In genomic region chr13:51394724-51395123, GRCh38 we compare ENCODE assay signal across 31 cellular contexts. TPM values are rescaled to one million over a fixed set of nuclear protein-coding genes. Genes with fewer than 3 reads are reported as not detected.
A peak's percentile ranks its signal among the peaks of the same experiment; 100 is the strongest.
DNase-seq lines count a peak whose midpoint lies in the region; FAIRE-seq and TF ChIP-seq lines count a peak whose summit lies in the region.
"Had no signal": no experiment of that assay in that cellular context is flagged by ENCODE, and none has a peak within 500 bp of the region (broad histone marks: within the 10 kb centered on the region; RNA-seq: fewer than 3 reads in every experiment).

No MANE protein-coding gene starts in this region.

- TF ChIP-seq RAD21 in SK-N-SH (IDR thresholded peaks at IDR 0.05; ENCODE audit: low read length), result no peak

- no peak overlapping the region for H3K4me3 Mint-ChIP-seq in activated naive CD8-positive, alpha-beta T cell
- no peak overlapping the region for H3K4me3 Mint-ChIP-seq in activated naive CD8-positive, alpha-beta T cell treated with anti-CD3 and anti-CD28 coated beads for 36 hours
- H3K4me3 Mint-ChIP-seq: CD14-positive monocyte; CD4-positive, CD25-positive, alpha-beta regulatory T cell; CD8-positive, alpha-beta T cell had no signal

- peak in 1 of 2 experiments; percentile 40; a peak in 2 of 4 replicates for TF ChIP-seq EP300 in SK-N-SH (IDR thresholded peaks at IDR 0.05; ENCODE audit: borderline replicate concordance in 1 of 2, low read depth in 1 of 2, low read length in 1 of 2)

- no peak overlapping the region for H3K4me2 ChIP-seq in SK-N-SH
- H3K4me2 ChIP-seq: BLaER1 had no signal

- H3K9me3 Mint-ChIP-seq in activated naive CD8-positive, alpha-beta T cell (ENCODE audit: low read depth), result no peaks in the 10 kb centered on the region
- no peaks in the 10 kb centered on the region for H3K9me3 Mint-ChIP-seq in activated naive CD8-positive, alpha-beta T cell treated with anti-CD3 and anti-CD28 coated beads for 36 hours
- H3K9me3 Mint-ChIP-seq: CD14-positive monocyte; CD8-positive, alpha-beta T cell had no signal

- no peaks in the 10 kb centered on the region for H3K9me2 ChIP-seq in SK-N-SH

- peaks cover 6 to 13% of the 10 kb centered on the region in 2 experiments; a peak in 3 of 4 replicates for H3K4me1 ChIP-seq in SK-N-SH (ENCODE audit: control insufficient read depth in 1 of 2, insufficient read depth in 2 of 2, low read depth in 1 of 2, low read length in 1 of 2)
- peaks cover 30% of the 10 kb centered on the region for H3K4me1 ChIP-seq in endocrine pancreas (ENCODE audit: control insufficient read depth, insufficient read depth, low read length)
- H3K4me1 ChIP-seq: Caco-2 had no signal

- no peak overlapping the region for H2AFZ ChIP-seq in SK-N-SH (ENCODE audit: low read depth)

- H3K27me3 ChIP-seq in SK-N-SH (ENCODE audit: insufficient read depth), result no peaks in the 10 kb centered on the region
- no peaks in the 10 kb centered on the region for H3K27me3 ChIP-seq in endocrine pancreas (ENCODE audit: control insufficient read depth, insufficient read depth, low read length)
- H3K27me3 ChIP-seq: BE2C, BLaER1 had no signal

- FAIRE-seq in D721Med (lab: Jason Lieb, UNC), result no peak
- FAIRE-seq: A204.1, GM12878, GM12892 had no signal

- H3K27ac ChIP-seq in SK-N-SH (ENCODE audit: low read depth in 2 of 2, low read length in 1 of 2), result no peak overlapping the region
- H3K27ac ChIP-seq: BLaER1 had no signal

- H3K27ac Mint-ChIP-seq in activated naive CD8-positive, alpha-beta T cell, result peak overlapping the region; percentile 3
- no peak overlapping the region for H3K27ac Mint-ChIP-seq in activated naive CD8-positive, alpha-beta T cell treated with anti-CD3 and anti-CD28 coated beads for 36 hours
- H3K27ac Mint-ChIP-seq: CD14-positive monocyte; CD4-positive, CD25-positive, alpha-beta regulatory T cell; CD8-positive, alpha-beta T cell had no signal

- H3F3A ChIP-seq in SK-N-SH (replicated peaks; ENCODE audit: insufficient read depth), result peaks cover 3% of the 10 kb centered on the region

- no peak for DNase-seq in activated naive CD8-positive, alpha-beta T cell treated with anti-CD3 and anti-CD28 coated beads for 36 hours
- DNase-seq in SK-N-SH (peak; percentile 5), nucleus accumbens (lab: John Stamatoyannopoulos, UW) (no peak), NCI-H2171 treated with DMSO at 0.1 percent for 48 hours (lab: John Stamatoyannopoulos, UW) (no peak), D721Med (ENCODE audit: insufficient read length, low spot score) (no peak)
- DNase-seq: 8988T; ACHN; BE2C; C1 segment of cervical spinal cord; Caco-2; Calu3; CD4-positive, CD25-positive, alpha-beta regulatory T cell; CD8-positive, alpha-beta T cell; DMS 273 treated with DMSO at 0.1 percent for 48 hours; DMS153; DMS53; DMS79; DND-41; EL; GDM1 had no signal

- H3K9me3 ChIP-seq in SK-N-SH (no peaks in the 10 kb centered on the region), endocrine pancreas (ENCODE audit: control insufficient read depth, low read length) (no peaks in the 10 kb centered on the region)
- H3K9me3 ChIP-seq: BE2C, BLaER1, Caco-2 had no signal

- H3K36me3 ChIP-seq in SK-N-SH (replicated peaks in 1 of 2; ENCODE audit: control insufficient read depth in 1 of 2, insufficient read depth in 2 of 2, low read length in 1 of 2), result peaks cover 13 to 21% of the 10 kb centered on the region in 2 experiments
- no peaks in the 10 kb centered on the region for H3K36me3 ChIP-seq in endocrine pancreas (ENCODE audit: control insufficient read depth, insufficient read depth, low read length)
- H3K36me3 ChIP-seq: BE2C had no signal

- no peaks in the 10 kb centered on the region for H3K27me3 Mint-ChIP-seq in activated naive CD8-positive, alpha-beta T cell
- no peaks in the 10 kb centered on the region for H3K27me3 Mint-ChIP-seq in activated naive CD8-positive, alpha-beta T cell treated with anti-CD3 and anti-CD28 coated beads for 36 hours
- H3K27me3 Mint-ChIP-seq: CD4-positive, CD25-positive, alpha-beta regulatory T cell had no signal

- H3K9ac ChIP-seq in SK-N-SH, result no peak overlapping the region
- no peak overlapping the region for H3K9ac ChIP-seq in endocrine pancreas (ENCODE audit: control insufficient read depth, insufficient read depth, low read length)
- H3K9ac ChIP-seq: BLaER1 had no signal

- H4K20me1 ChIP-seq in SK-N-SH (ENCODE audit: insufficient read depth), result peaks cover 8% of the 10 kb centered on the region

- no peak overlapping the region for H3K4me3 ChIP-seq in SK-N-SH (ENCODE audit: low read depth in 2 of 2, low read length in 1 of 2)
- H3K4me3 ChIP-seq in endocrine pancreas (ENCODE audit: control insufficient read depth, insufficient read depth, low read length), result peak overlapping the region; percentile 26
- H3K4me3 ChIP-seq: BLaER1, GM12878 had no signal

- H3K36me3 Mint-ChIP-seq in activated naive CD8-positive, alpha-beta T cell, result peaks cover 11% of the 10 kb centered on the region
- H3K36me3 Mint-ChIP-seq in activated naive CD8-positive, alpha-beta T cell treated with anti-CD3 and anti-CD28 coated beads for 36 hours, result peaks cover 29% of the 10 kb centered on the region

- POLR2A ChIA-PET in SK-N-SH (lab: Yijun Ruan, JAX), result no interaction called here

- CTCF ChIA-PET in SK-N-SH (lab: Yijun Ruan, JAX), result interaction anchor here (0.9 to 1.3 kb wide), 2 partner anchors 109 to 421 kb away, joined by 3 read pairs; no protein-coding TSS in a partner anchor

- peaks cover 56% of the 10 kb centered on the region; the same call in 1 of the 2 replicates for H3K79me2 ChIP-seq in SK-N-SH (ENCODE audit: insufficient read depth)

- TF ChIP-seq CTCF in SK-N-SH (IDR thresholded peaks at IDR 0.05) (no peak), D721Med (IDR thresholded peaks at IDR 0.05; ENCODE audit: insufficient read depth, missing control alignments) (no peak)

- H3K4me1 Mint-ChIP-seq in activated naive CD8-positive, alpha-beta T cell (ENCODE audit: low read depth), result peaks cover 53% of the 10 kb centered on the region
- H3K4me1 Mint-ChIP-seq in activated naive CD8-positive, alpha-beta T cell treated with anti-CD3 and anti-CD28 coated beads for 36 hours, result peaks cover 34% of the 10 kb centered on the region

TF ChIP-seq in SK-N-SH, 30 proteins besides CTCF, POLR2A, EP300 and RAD21:
- TF ChIP-seq GATA2 (CRISPR knock-in tag; IDR thresholded peaks at IDR 0.05), result peak; percentile 90
- TF ChIP-seq TAF1 (IDR thresholded peaks at IDR 0.05; ENCODE audit: borderline replicate concordance, low read depth, low read length), result no peak
- TF ChIP-seq RCOR1 (IDR thresholded peaks at IDR 0.05; ENCODE audit: low read length), result peak; percentile 57; the same call in 1 of the 2 replicates
TF ChIP-seq in SK-N-SH: peak in this region for 2.

RNA-seq across cellular contexts. Expression of gene SERPINE3, which starts 55.2 kb away (rescaled TPM):
- total RNA-seq in activated naive CD8-positive, alpha-beta T cell treated with anti-CD3 and anti-CD28 coated beads for 36 hours, result not detected
- not detected in 2 replicates for polyA plus RNA-seq in SK-N-SH (2012; rRNA removed)
- not detected in 2 replicates for polyA plus RNA-seq in SK-N-SH (2012; cell fraction: cytosol; rRNA removed)
- 0.02 TPM in 1 of 2 replicates, not detected in the other for polyA plus RNA-seq in SK-N-SH (2012; cell fraction: nucleus; rRNA removed)
- total RNA-seq: A673; Caco-2; Calu3; CD4-positive, CD25-positive, alpha-beta regulatory T cell; CD8-positive, alpha-beta T cell; Daoy; G401; GM12878 had no signal
- polyA plus RNA-seq: AG04450; CD14-positive monocyte; CD4-positive, CD25-positive, alpha-beta regulatory T cell had no signal

RNA-seq across cellular contexts. Expression of gene INTS6, which starts 58.1 kb away (rescaled TPM):
- 10 to 100 TPM; 42.6 to 44.5 TPM for total RNA-seq in activated naive CD8-positive, alpha-beta T cell treated with anti-CD3 and anti-CD28 coated beads for 36 hours
- 7.7 and 9.1 TPM in 2 replicates for polyA plus RNA-seq in SK-N-SH (2012; rRNA removed)
- 9.6 and 10.1 TPM in 2 replicates for polyA plus RNA-seq in SK-N-SH (2012; cell fraction: cytosol; rRNA removed)
- 8.2 and 16.3 TPM in 2 replicates for polyA plus RNA-seq in SK-N-SH (2012; cell fraction: nucleus; rRNA removed)
